ENCODE assay signal across 39 cellular contexts in the genomic region with DNA sequence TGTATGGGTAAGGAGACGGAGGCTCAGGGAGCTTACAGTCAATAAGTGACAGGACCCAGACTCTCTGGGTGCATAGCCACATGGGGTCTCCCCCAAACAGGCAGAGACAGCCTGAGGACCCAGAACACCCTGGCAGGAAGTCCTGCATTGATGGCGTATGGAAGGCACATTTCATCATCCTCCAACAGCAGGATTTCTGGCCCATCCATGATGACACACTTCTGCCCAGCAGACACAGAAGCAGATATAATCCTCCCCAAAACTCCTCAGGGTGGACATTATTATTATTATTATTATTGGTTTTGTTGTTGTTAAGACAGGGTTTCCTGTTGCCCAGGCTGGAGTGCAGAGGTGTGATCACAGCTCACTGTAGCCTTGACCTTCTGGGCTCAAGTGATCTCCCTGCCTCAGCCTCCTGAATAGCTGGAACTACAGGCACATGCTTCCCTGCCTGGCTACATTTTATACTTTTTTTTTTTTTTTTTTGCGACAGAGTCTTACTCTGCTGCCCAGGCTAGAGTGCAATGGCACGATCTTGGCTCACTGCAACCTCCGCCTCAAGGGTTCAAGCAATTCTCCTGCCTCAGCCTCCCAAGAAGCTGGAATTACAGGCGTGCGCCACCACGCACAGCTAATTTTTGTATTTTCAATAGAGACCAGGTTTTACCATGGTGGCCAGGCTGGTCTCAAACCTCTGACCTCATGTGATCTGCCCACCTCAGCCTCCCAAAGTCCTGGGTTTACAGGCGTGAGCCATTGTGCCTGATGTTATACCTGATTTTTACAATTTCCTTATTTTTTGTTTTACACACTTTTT. TPM values are rescaled to one million over a fixed set of nuclear protein-coding genes. Genes with fewer than 3 reads are reported as not detected.
"Had no signal": no experiment of that assay in that cellular context is flagged by ENCODE, and none has a peak within 500 bp of the region (broad histone marks: within the 10 kb centered on the region; RNA-seq: fewer than 3 reads in every experiment).

No MANE protein-coding gene starts in this region.

- DNase-seq: activated CD4-positive, alpha-beta T cell treated with anti-CD3 and anti-CD28 coated beads for 48 hours; activated CD4-positive, alpha-beta T cell treated with anti-CD3 and anti-CD28 coated beads, Interleukin-2, amount 50 U/mL, for 48 hours; activated CD8-positive, alpha-beta memory T cell treated with anti-CD3 and anti-CD28 coated beads for 24 hours; activated effector memory CD4-positive, alpha-beta T cell treated with anti-CD3 and anti-CD28 coated beads, Interleukin-2, amount 50 U/mL, for 16 hours; activated naive CD4-positive, alpha-beta T cell treated with anti-CD3 and anti-CD28 coated beads for 36 hours; activated naive CD8-positive, alpha-beta T cell treated with anti-CD3 and anti-CD28 coated beads for 36 hours; adrenal gland; cerebellar nuclear complex; colonic mucosa; effector CD8-positive, alpha-beta T cell; esophagus squamous epithelium; gastrocnemius medialis; glutamatergic neuron; islet precursor cell; left ventricle myocardium inferior; mucosa of descending colon; pancreas; retina; sigmoid colon; small intestine; stimulated activated CD4-positive, alpha-beta T cell treated with anti-CD3 and anti-CD28 coated beads, Interleukin-4, amount 100 ng/mL, for 24 hours; trophoblast cell had no signal

- H3K27me3 ChIP-seq: adrenal gland, ascending aorta, cardiac muscle cell, colonic mucosa, esophagus squamous epithelium, gastrocnemius medialis, hepatocyte, pancreas, sigmoid colon had no signal

- ATAC-seq: activated CD4-positive, CD25-positive, alpha-beta regulatory T cell treated with anti-CD3 and anti-CD28 coated beads, Interleukin-2, amount 50 U/mL, for 24 hours; gastrocnemius medialis; mucosa of descending colon; pancreas; stimulated activated effector memory CD8-positive, alpha-beta T cell treated with anti-CD3 and anti-CD28 coated beads, Interleukin-12 subunit alpha, Interleukin-12 subunit beta, amount 100 ng/mL, for 72 hours had no signal

- H3K79me2 ChIP-seq: hepatocyte had no signal

- H3K4me2 ChIP-seq: hepatocyte had no signal

- FAIRE-seq: endometrium, pancreas, small intestine, TTC549, urothelium cell line had no signal

- H3K4me1 ChIP-seq: colonic mucosa, gastrocnemius medialis had no signal

- H3K27ac ChIP-seq: adrenal gland, ascending aorta, cardiac muscle cell, colonic mucosa, epithelial cell of prostate, esophagus squamous epithelium, gastrocnemius medialis, hepatocyte, left ventricle myocardium inferior, pancreas, prostate gland, sigmoid colon, thoracic aorta, VCaP had no signal

- H2AFZ ChIP-seq: hepatocyte had no signal

- H3K4me3 ChIP-seq: adrenal gland, ascending aorta, cardiac muscle cell, colonic mucosa, esophagus squamous epithelium, gastrocnemius medialis, hepatocyte, left ventricle myocardium inferior, mucosa of descending colon, pancreas, prostate gland, sigmoid colon, thoracic aorta had no signal

- H3K9me3 ChIP-seq: adrenal gland, ascending aorta, colonic mucosa, esophagus squamous epithelium, gastrocnemius medialis, left ventricle myocardium inferior, mucosa of descending colon, pancreas, prostate gland, sigmoid colon, thoracic aorta had no signal

- H3K36me3 ChIP-seq: adrenal gland, ascending aorta, cardiac muscle cell, colonic mucosa, esophagus squamous epithelium, gastrocnemius medialis, left ventricle myocardium inferior, pancreas, prostate gland, sigmoid colon, thoracic aorta had no signal

RNA-seq across cellular contexts. Expression of gene HROB, which starts 6.8 kb away (rescaled TPM):
- total RNA-seq: ascending aorta had no signal

RNA-seq across cellular contexts. Expression of gene ASB16, which starts 35.5 kb away (rescaled TPM):
- total RNA-seq: activated naive CD8-positive, alpha-beta T cell treated with anti-CD3 and anti-CD28 coated beads for 36 hours; ascending aorta; dermis microvascular lymphatic vessel endothelial cell; lung microvascular endothelial cell; mesenteric fat pad; subcutaneous adipose tissue; T-helper 1 cell treated with Interleukin-12 subunit alpha and Interleukin-12 subunit beta and Interleukin-4 antibody, amounts not matched to agents 30 ng/mL and 1 ng/mL, for 36 hours had no signal
